ENCODE assay signal across 15 cellular contexts in the genomic region with DNA sequence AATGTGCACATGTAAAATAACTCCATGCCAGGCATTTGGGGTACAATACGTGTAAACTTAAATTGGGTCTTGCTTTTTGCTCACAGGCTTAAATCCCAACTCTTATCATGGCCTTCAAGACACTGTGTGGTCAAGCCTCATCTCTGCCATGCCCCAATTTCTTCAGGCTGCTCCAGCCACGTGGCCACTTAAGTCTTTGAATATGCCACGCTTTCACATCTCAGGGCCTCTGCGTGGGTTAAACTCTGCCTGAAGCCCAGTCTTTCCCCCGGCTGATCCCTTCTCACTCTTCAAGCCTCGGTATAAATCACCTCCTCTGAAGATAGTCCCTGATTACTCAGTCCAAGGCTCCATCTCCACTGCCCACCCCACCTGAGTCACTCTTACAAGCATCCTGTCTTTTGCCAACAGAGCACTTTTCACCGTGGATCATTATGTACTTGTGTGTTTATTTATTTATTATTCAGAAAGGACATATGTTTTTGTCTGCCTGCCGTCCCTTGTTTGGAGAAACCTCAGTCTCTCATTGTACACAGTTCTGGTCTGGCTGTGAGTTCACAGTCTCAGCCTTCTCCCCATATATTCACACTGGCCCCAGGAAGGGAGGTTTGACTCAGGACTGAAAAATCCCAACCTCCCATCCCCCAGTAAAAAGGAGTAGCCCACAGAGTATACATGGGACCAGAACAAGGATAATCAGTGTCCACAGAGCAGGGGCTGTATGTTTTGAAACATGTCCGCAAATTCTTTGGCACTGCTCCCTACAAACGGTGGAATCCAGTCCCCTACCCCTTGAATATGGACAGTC.
DNase-seq lines count a peak whose midpoint lies in the region; ATAC-seq and TF ChIP-seq lines count a peak whose summit lies in the region.
"Had no signal": no experiment of that assay in that cellular context is flagged by ENCODE, and none has a peak within 500 bp of the region (broad histone marks: within the 10 kb centered on the region; RNA-seq: fewer than 3 reads in every experiment).

No MANE protein-coding gene starts in this region.

- H3F3A ChIP-seq in GM23248 (ENCODE audit: insufficient read depth) (peaks cover 33% of the 10 kb centered on the region), SK-N-SH (replicated peaks; ENCODE audit: insufficient read depth) (peaks cover 36% of the 10 kb centered on the region)

- intact Hi-C loops in colonic mucosa (cut with DNase I) (no loop called here), lower leg skin (cut with DNase I; ENCODE audit: low total_unique reads) (no loop called here)

- H4K20me1 ChIP-seq in GM23248 (ENCODE audit: insufficient read depth) (no peaks in the 10 kb centered on the region), SK-N-SH (ENCODE audit: insufficient read depth) (no peaks in the 10 kb centered on the region), osteoblast (ENCODE audit: insufficient read depth, low read length) (no peaks in the 10 kb centered on the region)

- H3K4me1 Mint-ChIP-seq in T-helper 17 cell: no peaks in the 10 kb centered on the region

- H3K4me1 ChIP-seq in GM23248 (ENCODE audit: insufficient read depth) (peaks cover 55% of the 10 kb centered on the region), SK-N-SH (ENCODE audit: control insufficient read depth in 1 of 2, insufficient read depth in 2 of 2, low read depth in 1 of 2, low read length in 1 of 2) (peaks cover 0 to 29% of the 10 kb centered on the region in 2 experiments; a peak in 3 of 4 replicates), osteoblast (ENCODE audit: insufficient read depth, low read length) (peaks cover 31% of the 10 kb centered on the region), colonic mucosa (no peaks in the 10 kb centered on the region)
- H3K4me1 ChIP-seq: parathyroid adenoma had no signal

- peak overlapping the region; percentile 95 for H3K27ac ChIP-seq in GM23248
- H3K27ac ChIP-seq in SK-N-SH (ENCODE audit: low read depth in 2 of 2, low read length in 1 of 2): peak overlapping the region in 1 of 2 experiments; percentile 89; a peak in 2 of 4 replicates
- peak overlapping the region; percentile 69 for H3K27ac ChIP-seq in osteoblast (ENCODE audit: low read depth, low read length)
- H3K27ac ChIP-seq in colonic mucosa: no peak overlapping the region
- H3K27ac ChIP-seq: parathyroid adenoma, suprapubic skin had no signal

- TF ChIP-seq POLR2A in lower leg skin (IDR thresholded peaks at IDR 0.05): no peak

- H3K4me3 ChIP-seq in GM23248 (peak overlapping the region; percentile 31; the same call in 1 of the 2 replicates), SK-N-SH (ENCODE audit: low read depth in 2 of 2, low read length in 1 of 2) (no peak overlapping the region), fibroblast of mammary gland (ENCODE audit: control insufficient read depth, low read depth, low read length) (no peak overlapping the region), osteoblast (ENCODE audit: insufficient read depth, low read length) (no peak overlapping the region), colonic mucosa (no peak overlapping the region), lower leg skin (ENCODE audit: low read depth, poor library complexity, severe bottlenecking) (no peak overlapping the region)
- H3K4me3 ChIP-seq: suprapubic skin had no signal

- H2AFZ ChIP-seq in GM23248 (peak overlapping the region; percentile 32), SK-N-SH (ENCODE audit: low read depth) (peak overlapping the region; percentile 67; the same call in 1 of the 2 replicates), osteoblast (ENCODE audit: low read length) (peak overlapping the region; percentile 49)
- H2AFZ ChIP-seq: parathyroid adenoma had no signal

- POLR2A ChIA-PET in SK-N-SH (lab: Yijun Ruan, JAX): interaction anchor here (0.6 kb wide), 1 partner anchor 11 kb away, joined by 3 read pairs; no protein-coding TSS in a partner anchor

- in situ Hi-C loops in GM23248 (cut with MboI): no loop called here

- TF ChIP-seq EP300 in SK-N-SH (IDR thresholded peaks at IDR 0.05; ENCODE audit: borderline replicate concordance in 1 of 2, low read depth in 1 of 2, low read length in 1 of 2): peak in 1 of 2 experiments; percentile 81; a peak in 1 of 4 replicates

- H3K36me3 ChIP-seq in GM23248 (ENCODE audit: low read depth) (no peaks in the 10 kb centered on the region), SK-N-SH (replicated peaks in 1 of 2; ENCODE audit: control insufficient read depth in 1 of 2, insufficient read depth in 2 of 2, low read length in 1 of 2) (no peaks in the 10 kb centered on the region), osteoblast (ENCODE audit: insufficient read depth, low read length) (no peaks in the 10 kb centered on the region), colonic mucosa (no peaks in the 10 kb centered on the region)
- H3K36me3 ChIP-seq: suprapubic skin had no signal

- no peaks in the 10 kb centered on the region for H3K9me3 ChIP-seq in GM23248 (ENCODE audit: low read depth)
- no peaks in the 10 kb centered on the region for H3K9me3 ChIP-seq in SK-N-SH
- H3K9me3 ChIP-seq in osteoblast (ENCODE audit: low read depth, low read length): no peaks in the 10 kb centered on the region
- H3K9me3 ChIP-seq in T-helper 17 cell (ENCODE audit: control insufficient read depth, low read length, poor library complexity, severe bottlenecking): no peaks in the 10 kb centered on the region
- no peaks in the 10 kb centered on the region for H3K9me3 ChIP-seq in colonic mucosa
- H3K9me3 ChIP-seq: suprapubic skin had no signal

- H3K9ac ChIP-seq in GM23248 (peak overlapping the region; percentile 69), SK-N-SH (peak overlapping the region; percentile 45; the same call in 1 of the 2 replicates), colonic mucosa (ENCODE audit: low read depth in 2 of 2, low read length in 2 of 2) (no peak overlapping the region)
- H3K9ac ChIP-seq: parathyroid adenoma had no signal

- H3K36me3 Mint-ChIP-seq in T-helper 17 cell (ENCODE audit: low read depth): no peaks in the 10 kb centered on the region

- no peak for ATAC-seq in T-helper 17 cell
- ATAC-seq: effector memory CD8-positive, alpha-beta T cell had no signal

- 17% methylated on average over 10 of the region's 10 CpGs for WGBS in GM23248 (ENCODE audit: low coverage in 1 of 2, low lambda C conversion rate in 2 of 2, missing lambda C conversion rate in 2 of 2), 2 experiments
- 22% methylated on average over 10 of the region's 10 CpGs for WGBS in SK-N-SH (ENCODE audit: low lambda C conversion rate)
- 77 to 84% methylated on average over 10 of the region's 10 CpGs for WGBS in lower leg skin, 2 donors

- peak overlapping the region; percentile 58 for H3K4me2 ChIP-seq in GM23248 (ENCODE audit: unreplicated experiment)
- H3K4me2 ChIP-seq in SK-N-SH: peak overlapping the region; percentile 57; the same call in 1 of the 2 replicates
- peak overlapping the region; percentile 33 for H3K4me2 ChIP-seq in osteoblast (ENCODE audit: insufficient read depth, low read length)

- H3K4me3 Mint-ChIP-seq in T-helper 17 cell: no peak overlapping the region
- H3K4me3 Mint-ChIP-seq: effector memory CD8-positive, alpha-beta T cell had no signal

- H3K27ac Mint-ChIP-seq in T-helper 17 cell: no peak overlapping the region
- H3K27ac Mint-ChIP-seq: effector memory CD8-positive, alpha-beta T cell had no signal

- no peaks in the 10 kb centered on the region for H3K79me2 ChIP-seq in GM23248 (ENCODE audit: insufficient read depth)
- H3K79me2 ChIP-seq in SK-N-SH (ENCODE audit: insufficient read depth): no peaks in the 10 kb centered on the region
- H3K79me2 ChIP-seq in osteoblast (ENCODE audit: insufficient read depth, low read length): no peaks in the 10 kb centered on the region
- H3K79me2 ChIP-seq: parathyroid adenoma had no signal

- H3K27me3 Mint-ChIP-seq in T-helper 17 cell: no peaks in the 10 kb centered on the region

- TF ChIP-seq CTCF in SK-N-SH (IDR thresholded peaks at IDR 0.05) (no peak), fibroblast of mammary gland (conservative IDR thresholded peaks at IDR 0.05; ENCODE audit: control insufficient read depth, insufficient read depth, low read depth, low read length) (no peak), osteoblast (IDR thresholded peaks at IDR 0.05; ENCODE audit: extremely low read depth, low read depth, low read length) (no peak), colonic mucosa (IDR thresholded peaks at IDR 0.05) (no peak), lower leg skin (IDR thresholded peaks at IDR 0.05) (no peak)

- H3K9me2 ChIP-seq in GM23248 (ENCODE audit: insufficient read depth) (no peaks in the 10 kb centered on the region), SK-N-SH (no peaks in the 10 kb centered on the region)

- no peaks in the 10 kb centered on the region for H3K27me3 ChIP-seq in GM23248 (replicated peaks; ENCODE audit: insufficient read depth)
- no peaks in the 10 kb centered on the region for H3K27me3 ChIP-seq in SK-N-SH (ENCODE audit: insufficient read depth)
- peaks cover 12% of the 10 kb centered on the region for H3K27me3 ChIP-seq in osteoblast (ENCODE audit: insufficient read depth, low read length)
- no peaks in the 10 kb centered on the region for H3K27me3 ChIP-seq in colonic mucosa
- H3K27me3 ChIP-seq: suprapubic skin had no signal

- DNase-seq in GM23248: peak; percentile 97
- DNase-seq in SK-N-SH: no peak
- DNase-seq in fibroblast of mammary gland (ENCODE audit: low read depth): peak; percentile 98
- peak; percentile 90 for DNase-seq in osteoblast (ENCODE audit: insufficient read length, low spot score, missing footprints)
- no peak for DNase-seq in T-helper 17 cell
- DNase-seq in colonic mucosa: no peak
- DNase-seq in DMS53 treated with DMSO at 0.1 percent for 48 hours (lab: John Stamatoyannopoulos, UW; ENCODE audit: unreplicated experiment): no peak
- no peak for DNase-seq in lower leg skin (ENCODE audit: low spot score in 2 of 2)
- DNase-seq: activated CD4-positive, alpha-beta T cell treated with anti-CD3 and anti-CD28 coated beads, Interleukin-2, amount 50 U/mL, for 48 hours; activated naive CD4-positive, alpha-beta T cell treated with anti-CD3 and anti-CD28 coated beads, Interleukin-2, amount 50 U/mL, for 16 hours; DMS153; effector memory CD8-positive, alpha-beta T cell; NCI-H2227 treated with DMSO at 0.1 percent for 48 hours had no signal

- CTCF ChIA-PET in SK-N-SH (lab: Yijun Ruan, JAX): no interaction called here

- no peak for TF ChIP-seq RAD21 in SK-N-SH (IDR thresholded peaks at IDR 0.05; ENCODE audit: low read length)

TF ChIP-seq in SK-N-SH, 30 proteins besides CTCF, POLR2A, EP300 and RAD21 (continues in another document):
- TF ChIP-seq, protein P1, sequence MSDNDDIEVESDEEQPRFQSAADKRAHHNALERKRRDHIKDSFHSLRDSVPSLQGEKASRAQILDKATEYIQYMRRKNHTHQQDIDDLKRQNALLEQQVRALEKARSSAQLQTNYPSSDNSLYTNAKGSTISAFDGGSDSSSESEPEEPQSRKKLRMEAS (IDR thresholded peaks at IDR 0.05; ENCODE audit: low read depth): peak; percentile 53
- TF ChIP-seq FOSL2 (IDR thresholded peaks at IDR 0.05; ENCODE audit: borderline replicate concordance, low read depth) (peak; percentile 27), NFIC (IDR thresholded peaks at IDR 0.05; ENCODE audit: borderline replicate concordance) (peak; percentile 63)

Comparison
In these comparisons a context has a peak if more than half of its experiments do, and no peak if none do; other contexts are left out.
1. DNase-seq: peak in GM23248 (single experiment), fibroblast of mammary gland (single experiment) and osteoblast (single experiment); none in SK-N-SH (single experiment), T-helper 17 cell (0 of 3), colonic mucosa (single experiment), DMS53 treated with DMSO at 0.1 percent for 48 hours (single experiment) and lower leg skin (0 of 2).
2. H3K9ac ChIP-seq: peak in GM23248 (single experiment) and SK-N-SH (single experiment); none in colonic mucosa (0 of 2).
3. Peak in every context shown above with its lines, with median percentiles within 50 percentile points of each other: H2AFZ ChIP-seq and H3K4me2 ChIP-seq.